ENCODE assay signal across 1 cellular context in the genomic region with DNA sequence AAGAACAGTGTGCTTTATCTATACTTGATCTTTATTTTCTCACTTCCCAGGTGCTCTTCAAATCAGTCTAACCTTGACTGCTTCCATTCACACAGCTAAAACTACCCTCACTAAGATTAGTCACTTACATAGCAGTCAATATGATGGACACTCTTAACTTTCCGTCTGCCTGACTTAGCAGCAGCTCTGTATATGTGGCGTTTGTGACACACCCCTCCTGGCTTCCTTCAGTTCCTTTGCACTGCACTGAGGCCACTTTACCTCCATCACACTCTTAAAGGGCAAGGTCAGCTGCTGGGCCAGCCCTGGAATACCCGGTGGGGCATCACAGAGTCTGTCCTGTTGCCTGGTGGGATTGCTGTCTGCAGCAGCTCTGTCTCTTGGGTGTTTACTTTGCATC.
TF ChIP-seq lines count a peak whose summit lies in the region.

No MANE protein-coding gene starts in this region.

TF ChIP-seq in IMR-90, 13 proteins besides CTCF, POLR2A, EP300 and RAD21 (continued from another document):
- TF ChIP-seq CEBPB (IDR thresholded peaks at IDR 0.05; ENCODE audit: low read depth, low read length): no peak
- TF ChIP-seq SMC3 (IDR thresholded peaks at IDR 0.05; ENCODE audit: low read depth, low read length): no peak
- no peak for TF ChIP-seq RCOR1 (IDR thresholded peaks at IDR 0.05; ENCODE audit: insufficient replicate concordance, low read length)
- TF ChIP-seq RFX5 (IDR thresholded peaks at IDR 0.05; ENCODE audit: low read depth, low read length): no peak
- no peak for TF ChIP-seq MAZ (IDR thresholded peaks at IDR 0.05; ENCODE audit: borderline replicate concordance, low read depth, low read length)
- TF ChIP-seq, protein P1, sequence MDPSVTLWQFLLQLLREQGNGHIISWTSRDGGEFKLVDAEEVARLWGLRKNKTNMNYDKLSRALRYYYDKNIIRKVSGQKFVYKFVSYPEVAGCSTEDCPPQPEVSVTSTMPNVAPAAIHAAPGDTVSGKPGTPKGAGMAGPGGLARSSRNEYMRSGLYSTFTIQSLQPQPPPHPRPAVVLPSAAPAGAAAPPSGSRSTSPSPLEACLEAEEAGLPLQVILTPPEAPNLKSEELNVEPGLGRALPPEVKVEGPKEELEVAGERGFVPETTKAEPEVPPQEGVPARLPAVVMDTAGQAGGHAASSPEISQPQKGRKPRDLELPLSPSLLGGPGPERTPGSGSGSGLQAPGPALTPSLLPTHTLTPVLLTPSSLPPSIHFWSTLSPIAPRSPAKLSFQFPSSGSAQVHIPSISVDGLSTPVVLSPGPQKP (IDR thresholded peaks at IDR 0.05; ENCODE audit: borderline replicate concordance, low read depth, low read length): no peak
- TF ChIP-seq BHLHE40 (IDR thresholded peaks at IDR 0.05; ENCODE audit: low read depth, low read length): no peak
- TF ChIP-seq MAFK (IDR thresholded peaks at IDR 0.05; ENCODE audit: low read depth, low read length): no peak
- no peak for TF ChIP-seq CHD1 (IDR thresholded peaks at IDR 0.05; ENCODE audit: low read depth, low read length)
- TF ChIP-seq, protein P2, sequence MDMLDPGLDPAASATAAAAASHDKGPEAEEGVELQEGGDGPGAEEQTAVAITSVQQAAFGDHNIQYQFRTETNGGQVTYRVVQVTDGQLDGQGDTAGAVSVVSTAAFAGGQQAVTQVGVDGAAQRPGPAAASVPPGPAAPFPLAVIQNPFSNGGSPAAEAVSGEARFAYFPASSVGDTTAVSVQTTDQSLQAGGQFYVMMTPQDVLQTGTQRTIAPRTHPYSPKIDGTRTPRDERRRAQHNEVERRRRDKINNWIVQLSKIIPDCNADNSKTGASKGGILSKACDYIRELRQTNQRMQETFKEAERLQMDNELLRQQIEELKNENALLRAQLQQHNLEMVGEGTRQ (IDR thresholded peaks at IDR 0.05; ENCODE audit: low read depth, low read length): no peak
- TF ChIP-seq MXI1 (IDR thresholded peaks at IDR 0.05; ENCODE audit: borderline replicate concordance, low read depth, low read length): no peak
